In genomic region chr9:129480705-129481104, GRCh38 we compare ENCODE assay signal across 10 cellular contexts.
DNase-seq lines count a peak whose midpoint lies in the region; ATAC-seq and TF ChIP-seq lines count a peak whose summit lies in the region.
"Had no signal": no experiment of that assay in that cellular context is flagged by ENCODE, and none has a peak within 500 bp of the region (broad histone marks: within the 10 kb centered on the region; RNA-seq: fewer than 3 reads in every experiment).

No MANE protein-coding gene starts in this region.

- no peak for TF ChIP-seq POLR2A in esophagus squamous epithelium (IDR thresholded peaks at IDR 0.05)

- H3K4me1 ChIP-seq in right atrium auricular region (peaks cover 0 to 56% of the 10 kb centered on the region in 2 donors), esophagus squamous epithelium (peaks cover 28 to 76% (median 45%) of the 10 kb centered on the region in 3 donors), parathyroid adenoma (peaks cover 16% of the 10 kb centered on the region)

- H3K36me3 ChIP-seq in right atrium auricular region (no peaks in the 10 kb centered on the region), esophagus squamous epithelium (no peaks in the 10 kb centered on the region), parathyroid adenoma (ENCODE audit: control insufficient read depth, insufficient read depth, low read length) (no peaks in the 10 kb centered on the region)

- H3K27me3 ChIP-seq in right atrium auricular region = no peaks in the 10 kb centered on the region
- H3K27me3 ChIP-seq in esophagus squamous epithelium = no peaks in the 10 kb centered on the region
- no peaks in the 10 kb centered on the region for H3K27me3 ChIP-seq in parathyroid adenoma (ENCODE audit: control insufficient read depth, insufficient read depth, low read length)

- H3K9me3 Mint-ChIP-seq in activated CD8-positive, alpha-beta memory T cell treated with anti-CD3 and anti-CD28 coated beads, Interleukin-2, amount 10 ng/mL, durations not matched to agents 7 days and 5 days (ENCODE audit: low read depth) = no peaks in the 10 kb centered on the region
- H3K9me3 Mint-ChIP-seq: T-cell had no signal

- H3K27me3 Mint-ChIP-seq in activated CD8-positive, alpha-beta memory T cell treated with anti-CD3 and anti-CD28 coated beads, Interleukin-2, amount 10 ng/mL, durations not matched to agents 7 days and 5 days = peaks cover 16% of the 10 kb centered on the region

- H3K9me3 ChIP-seq in right atrium auricular region = no peaks in the 10 kb centered on the region
- no peaks in the 10 kb centered on the region for H3K9me3 ChIP-seq in esophagus squamous epithelium
- no peaks in the 10 kb centered on the region for H3K9me3 ChIP-seq in parathyroid adenoma (ENCODE audit: control insufficient read depth, low read length)

- H2AFZ ChIP-seq in parathyroid adenoma = no peak overlapping the region

- TF ChIP-seq CTCF in right atrium auricular region (IDR thresholded peaks at IDR 0.05) (no peak), esophagus squamous epithelium (IDR thresholded peaks at IDR 0.05) (no peak), parathyroid adenoma (IDR thresholded peaks at IDR 0.05) (no peak)

- H3K9ac ChIP-seq in parathyroid adenoma = no peak overlapping the region

- intact Hi-C loops in Right ventricle myocardium inferior (cut with DNase I) = loop anchor here (5.0 kb wide), 3 partner anchors 43 to 303 kb away; partner anchors contain the start of gene IER5L
- intact Hi-C loops in esophagus squamous epithelium (cut with DNase I) = loop anchor here (10.0 kb wide), 1 partner anchor 336 kb away; no protein-coding TSS in a partner anchor

- H3K79me2 ChIP-seq in parathyroid adenoma = no peaks in the 10 kb centered on the region

- peaks cover 13% of the 10 kb centered on the region for H3K4me1 Mint-ChIP-seq in activated CD8-positive, alpha-beta memory T cell treated with anti-CD3 and anti-CD28 coated beads, Interleukin-2, amount 10 ng/mL, durations not matched to agents 7 days and 5 days

- H3K27ac Mint-ChIP-seq in activated CD8-positive, alpha-beta memory T cell treated with anti-CD3 and anti-CD28 coated beads, Interleukin-2, amount 10 ng/mL, durations not matched to agents 7 days and 5 days = no peak overlapping the region

- ATAC-seq in Right ventricle myocardium inferior (no peak), HG02759 (IDR thresholded peaks at IDR 0.05; ENCODE audit: unreplicated experiment) (no peak)
- no peak for ATAC-seq in activated CD8-positive, alpha-beta memory T cell treated with anti-CD3 and anti-CD28 coated beads, Interleukin-2, amount 10 ng/mL, durations not matched to agents 7 days and 5 days
- ATAC-seq: T-cell had no signal

- no peak for DNase-seq in right atrium auricular region (ENCODE audit: low spot score)
- DNase-seq in Right ventricle myocardium inferior (ENCODE audit: missing footprints) = no peak
- no peak for DNase-seq in esophagus squamous epithelium (lab: John Stamatoyannopoulos, UW)
- no peak for DNase-seq in activated CD8-positive, alpha-beta memory T cell treated with anti-CD3 and anti-CD28 coated beads, Interleukin-2, amount 10 ng/mL, durations not matched to agents 7 days and 5 days
- no peak for DNase-seq in stimulated activated CD4-positive, alpha-beta T cell treated with anti-CD3 and anti-CD28 coated beads, Interleukin-12 subunit alpha, Interleukin-12 subunit beta, amount 100 ng/mL, for 4 hours
- DNase-seq in DMS79 (lab: John Stamatoyannopoulos, UW) = no peak
- DNase-seq: activated CD8-positive, alpha-beta memory T cell treated with anti-CD3 and anti-CD28 coated beads for 24 hours; T-cell had no signal

- H3K36me3 Mint-ChIP-seq in activated CD8-positive, alpha-beta memory T cell treated with anti-CD3 and anti-CD28 coated beads, Interleukin-2, amount 10 ng/mL, durations not matched to agents 7 days and 5 days = no peaks in the 10 kb centered on the region
- H3K36me3 Mint-ChIP-seq: T-cell had no signal

- H3K4me3 ChIP-seq in right atrium auricular region = no peak overlapping the region
- no peak overlapping the region for H3K4me3 ChIP-seq in esophagus squamous epithelium
- no peak overlapping the region for H3K4me3 ChIP-seq in parathyroid adenoma (ENCODE audit: low read depth, low read length)

- H3K27ac ChIP-seq in right atrium auricular region = peak overlapping the region; percentile 99
- H3K27ac ChIP-seq in esophagus squamous epithelium = peak overlapping the region in 3 of 4 donors; percentile 97 to 100 (median 98)
- peak overlapping the region; percentile 19 for H3K27ac ChIP-seq in parathyroid adenoma

- no peak overlapping the region for H3K4me3 Mint-ChIP-seq in activated CD8-positive, alpha-beta memory T cell treated with anti-CD3 and anti-CD28 coated beads, Interleukin-2, amount 10 ng/mL, durations not matched to agents 7 days and 5 days

- CTCF ChIA-PET in activated CD8-positive, alpha-beta memory T cell treated with anti-CD3 and anti-CD28 coated beads, Interleukin-2, amount 10 ng/mL, durations not matched to agents 7 days and 5 days (lab: Charles Lee) = no interaction called here

- H3K4me2 ChIP-seq in parathyroid adenoma (ENCODE audit: low read length) = no peak overlapping the region

Comparison
In these comparisons a context has a peak if more than half of its experiments do, and no peak if none do; other contexts are left out.
1. H3K27ac ChIP-seq: peak in every context shown above with its lines; median percentile 99 in right atrium auricular region; 98 in esophagus squamous epithelium; 19 in parathyroid adenoma.